ENCODE assay signal across 20 cellular contexts in genomic region chr5:151643385-151643784, GRCh38. TPM values are rescaled to one million over a fixed set of nuclear protein-coding genes. Genes with fewer than 3 reads are reported as not detected.
"Had no signal": no experiment of that assay in that cellular context is flagged by ENCODE, and none has a peak within 500 bp of the region (broad histone marks: within the 10 kb centered on the region; RNA-seq: fewer than 3 reads in every experiment).

No MANE protein-coding gene starts in this region.

- H3K4me1 ChIP-seq: pancreas, psoas muscle, sigmoid colon had no signal

- H3K36me3 ChIP-seq: esophagus squamous epithelium, heart right ventricle, pancreas, sigmoid colon, vagina had no signal

- H3K27me3 ChIP-seq: esophagus squamous epithelium, heart right ventricle, pancreas, sigmoid colon, vagina had no signal

- H3K27ac ChIP-seq: heart right ventricle, pancreas, psoas muscle, sigmoid colon, vagina had no signal

- ATAC-seq: activated CD8-positive, alpha-beta memory T cell treated with anti-CD3 and anti-CD28 coated beads, Interleukin-2, amount 10 ng/mL, durations not matched to agents 7 days and 5 days; activated CD8-positive, alpha-beta T cell treated with anti-CD3 and anti-CD28 coated beads, Interleukin-2, amount 10 ng/mL, durations not matched to agents 7 days and 5 days; activated naive CD4-positive, alpha-beta T cell treated with anti-CD3 and anti-CD28 coated beads, Interleukin-2, amount 50 U/mL, for 72 hours; naive thymus-derived CD4-positive, alpha-beta T cell; psoas muscle; stimulated activated effector memory CD8-positive, alpha-beta T cell treated with anti-CD3 and anti-CD28 coated beads, Interleukin-12 subunit alpha, Interleukin-12 subunit beta, amount 100 ng/mL, for 72 hours; stimulated activated naive CD8-positive, alpha-beta T cell treated with anti-CD3 and anti-CD28 coated beads, Interleukin-15, amount 100 ng/mL, for 72 hours had no signal

- H3K9me3 ChIP-seq: esophagus squamous epithelium, pancreas, psoas muscle, sigmoid colon, vagina had no signal

- H3K4me3 ChIP-seq: esophagus squamous epithelium, heart right ventricle, pancreas, psoas muscle, sigmoid colon, vagina had no signal

- DNase-seq: activated B cell treated with CpG ODN at 0.5 μM for 24 hours; activated CD8-positive, alpha-beta memory T cell treated with anti-CD3 and anti-CD28 coated beads, Interleukin-2, amount 10 ng/mL, durations not matched to agents 7 days and 5 days; activated CD8-positive, alpha-beta T cell treated with anti-CD3 and anti-CD28 coated beads, Interleukin-2, amount 10 ng/mL, durations not matched to agents 7 days and 5 days; activated T-cell treated with anti-CD3 and anti-CD28 coated beads, Interleukin-2, amount 50 U/mL, for 48 hours; endodermal cell; esophagus squamous epithelium; foreskin melanocyte; mammary epithelial cell; naive thymus-derived CD4-positive, alpha-beta T cell; pancreas; psoas muscle; sigmoid colon; stimulated activated CD4-positive, alpha-beta T cell treated with anti-CD3 and anti-CD28 coated beads, Interleukin-4, amount 100 ng/mL, for 24 hours; stimulated activated naive CD8-positive, alpha-beta T cell treated with anti-CD3 and anti-CD28 coated beads, Interleukin-15, amount 100 ng/mL, for 72 hours; substantia nigra; T-helper 2 cell had no signal

RNA-seq across cellular contexts. Expression of gene SPARC, which starts 43.3 kb away (rescaled TPM):
- total RNA-seq: activated B cell treated with CpG ODN at 0.5 μM for 24 hours; activated CD8-positive, alpha-beta T cell treated with anti-CD3 and anti-CD28 coated beads, Interleukin-2, amount 10 ng/mL, durations not matched to agents 7 days and 5 days had no signal

RNA-seq across cellular contexts. Expression of gene FAT2, which starts 52.3 kb away (rescaled TPM):
- total RNA-seq: activated CD8-positive, alpha-beta memory T cell treated with anti-CD3 and anti-CD28 coated beads, Interleukin-2, amount 10 ng/mL, durations not matched to agents 7 days and 5 days; activated CD8-positive, alpha-beta T cell treated with anti-CD3 and anti-CD28 coated beads, Interleukin-2, amount 10 ng/mL, durations not matched to agents 7 days and 5 days; activated naive CD4-positive, alpha-beta T cell treated with anti-CD3 and anti-CD28 coated beads, Interleukin-2, amount 50 U/mL, for 72 hours; naive thymus-derived CD4-positive, alpha-beta T cell; sigmoid colon had no signal
